ENCODE assay signal across 10 cellular contexts in the genomic region with DNA sequence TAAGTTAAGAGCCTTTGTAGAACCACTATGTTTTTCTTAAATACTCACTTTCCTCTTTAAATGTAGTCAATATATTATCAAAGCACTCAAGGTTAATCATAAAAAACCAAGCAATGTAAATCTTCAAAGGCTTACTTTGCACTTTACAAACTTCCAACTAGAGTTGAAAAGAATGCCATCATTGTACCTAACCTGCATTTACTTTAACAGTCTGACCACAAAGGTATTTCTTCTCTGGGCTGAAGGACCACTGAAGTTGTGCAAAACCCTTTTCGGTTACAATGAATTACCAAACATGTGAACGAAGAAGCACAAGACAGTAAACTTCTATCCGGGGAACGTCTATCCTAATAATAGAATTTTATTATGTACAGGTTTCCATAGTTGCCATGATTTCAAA. TPM values are rescaled to one million over a fixed set of nuclear protein-coding genes. Genes with fewer than 3 reads are reported as not detected.
A peak's percentile ranks its signal among the peaks of the same experiment; 100 is the strongest.
DNase-seq lines count a peak whose midpoint lies in the region; ATAC-seq and TF ChIP-seq lines count a peak whose summit lies in the region.
"Had no signal": no experiment of that assay in that cellular context is flagged by ENCODE, and none has a peak within 500 bp of the region (broad histone marks: within the 10 kb centered on the region; RNA-seq: fewer than 3 reads in every experiment).

No MANE protein-coding gene starts in this region.

- 7% methylated on average over 4 of the region's 4 CpGs for WGBS in hepatocyte (ENCODE audit: low lambda C conversion rate, missing lambda C conversion rate)
- 6 to 11% methylated on average over 4 of the region's 4 CpGs for WGBS in testis, 2 donors

- H3K9me3 Mint-ChIP-seq in activated naive CD4-positive, alpha-beta T cell treated with anti-CD3 and anti-CD28 coated beads for 36 hours, result no peaks in the 10 kb centered on the region
- H3K9me3 Mint-ChIP-seq in activated CD8-positive, alpha-beta T cell treated with anti-CD3 and anti-CD28 coated beads, Interleukin-2, amount 10 ng/mL, durations not matched to agents 7 days and 5 days (ENCODE audit: insufficient read depth), result no peaks in the 10 kb centered on the region
- H3K9me3 Mint-ChIP-seq: CD14-positive monocyte had no signal

- CTCF ChIA-PET in activated naive CD4-positive, alpha-beta T cell treated with anti-CD3 and anti-CD28 coated beads for 36 hours (lab: Charles Lee), result interaction anchor here (1.1 to 14.7 kb wide), 4 partner anchors 19 to 126 kb away, joined by 4 to 152 read pairs (median 32); no protein-coding TSS in a partner anchor
- CTCF ChIA-PET in activated CD8-positive, alpha-beta T cell treated with anti-CD3 and anti-CD28 coated beads, Interleukin-2, amount 10 ng/mL, durations not matched to agents 7 days and 5 days (lab: Charles Lee), result interaction anchor here (0.7 to 15.5 kb wide), 6 partner anchors 10 to 136 kb away, joined by 3 to 195 read pairs (median 7); a partner anchor contains a TSS

- H3K79me2 ChIP-seq in hepatocyte, result peaks cover 77% of the 10 kb centered on the region

- no peak for DNase-seq in activated naive CD4-positive, alpha-beta T cell treated with anti-CD3 and anti-CD28 coated beads for 36 hours
- no peak for DNase-seq in activated naive CD4-positive, alpha-beta T cell treated with anti-CD3 and anti-CD28 coated beads, Interleukin-2, amount 50 U/mL, for 16 hours
- no peak for DNase-seq in activated CD8-positive, alpha-beta T cell treated with anti-CD3 and anti-CD28 coated beads, Interleukin-2, amount 10 ng/mL, durations not matched to agents 7 days and 5 days
- no peak for DNase-seq in hepatocyte (ENCODE audit: low spot score)
- DNase-seq in testis, result no peak
- no peak for DNase-seq in nucleus accumbens (lab: John Stamatoyannopoulos, UW)
- no peak for DNase-seq in NCI-H146 (lab: John Stamatoyannopoulos, UW)
- no peak for DNase-seq in activated naive CD4-positive, alpha-beta T cell treated with Interleukin-2 at 50 U/mL for 16 hours
- DNase-seq: NCI-H524 treated with DMSO at 0.1 percent for 48 hours had no signal

- H3K4me1 ChIP-seq in hepatocyte (ENCODE audit: insufficient read depth) (peaks cover 23% of the 10 kb centered on the region), testis (peaks cover 20% of the 10 kb centered on the region)

- no peaks in the 10 kb centered on the region for H3K36me3 ChIP-seq in hepatocyte (replicated peaks; ENCODE audit: insufficient read depth, low read depth)
- H3K36me3 ChIP-seq in testis (ENCODE audit: low read depth, missing control alignments), result no peaks in the 10 kb centered on the region

- intact Hi-C loops in activated naive CD4-positive, alpha-beta T cell treated with anti-CD3 and anti-CD28 coated beads for 36 hours (cut with micrococcal nuclease), result loop anchor here (5.0 kb wide), 1 partner anchor 523 kb away; a partner anchor contains a TSS
- intact Hi-C loops in testis (cut with DNase I; ENCODE audit: low total_unique reads), result no loop called here

- H3K27me3 ChIP-seq in hepatocyte, result no peaks in the 10 kb centered on the region
- no peaks in the 10 kb centered on the region for H3K27me3 ChIP-seq in testis

- H3K4me1 Mint-ChIP-seq in activated naive CD4-positive, alpha-beta T cell treated with anti-CD3 and anti-CD28 coated beads for 36 hours (ENCODE audit: low read depth), result peaks cover 63% of the 10 kb centered on the region
- H3K4me1 Mint-ChIP-seq in activated CD8-positive, alpha-beta T cell treated with anti-CD3 and anti-CD28 coated beads, Interleukin-2, amount 10 ng/mL, durations not matched to agents 7 days and 5 days (ENCODE audit: low read depth), result peaks cover 60% of the 10 kb centered on the region

- no peaks in the 10 kb centered on the region for H3K9me3 ChIP-seq in hepatocyte (ENCODE audit: low read depth)
- H3K9me3 ChIP-seq in testis, result no peaks in the 10 kb centered on the region

- no peak for TF ChIP-seq POLR2A in testis (IDR thresholded peaks at IDR 0.05)

- no peaks in the 10 kb centered on the region for H3K27me3 Mint-ChIP-seq in activated naive CD4-positive, alpha-beta T cell treated with anti-CD3 and anti-CD28 coated beads for 36 hours (ENCODE audit: low read depth)
- H3K27me3 Mint-ChIP-seq in activated CD8-positive, alpha-beta T cell treated with anti-CD3 and anti-CD28 coated beads, Interleukin-2, amount 10 ng/mL, durations not matched to agents 7 days and 5 days (ENCODE audit: low read depth), result no peaks in the 10 kb centered on the region

- H3K27ac Mint-ChIP-seq in activated naive CD4-positive, alpha-beta T cell treated with anti-CD3 and anti-CD28 coated beads for 36 hours, result peak overlapping the region; percentile 83
- H3K27ac Mint-ChIP-seq in activated CD8-positive, alpha-beta T cell treated with anti-CD3 and anti-CD28 coated beads, Interleukin-2, amount 10 ng/mL, durations not matched to agents 7 days and 5 days, result no peak overlapping the region

- H3K4me3 ChIP-seq in hepatocyte (peak overlapping the region; percentile 34), testis (peak overlapping the region in 1 of 2 donors; percentile 86)

- peak overlapping the region; percentile 79 for H3K4me2 ChIP-seq in hepatocyte

- TF ChIP-seq CTCF in hepatocyte (IDR thresholded peaks at IDR 0.05; ENCODE audit: poor library complexity), result no peak
- TF ChIP-seq CTCF in testis (IDR thresholded peaks at IDR 0.05), result no peak

- ATAC-seq in activated CD8-positive, alpha-beta T cell treated with anti-CD3 and anti-CD28 coated beads, Interleukin-2, amount 10 ng/mL, durations not matched to agents 7 days and 5 days, result no peak

- H2AFZ ChIP-seq in hepatocyte, result no peak overlapping the region

- peaks cover 70% of the 10 kb centered on the region for H4K20me1 ChIP-seq in hepatocyte (ENCODE audit: insufficient read depth, poor library complexity, severe bottlenecking)

- H3K4me3 Mint-ChIP-seq in activated naive CD4-positive, alpha-beta T cell treated with anti-CD3 and anti-CD28 coated beads for 36 hours, result peak overlapping the region; percentile 90
- peak overlapping the region; percentile 89 for H3K4me3 Mint-ChIP-seq in activated CD8-positive, alpha-beta T cell treated with anti-CD3 and anti-CD28 coated beads, Interleukin-2, amount 10 ng/mL, durations not matched to agents 7 days and 5 days

- H3K27ac ChIP-seq in hepatocyte (peak overlapping the region; percentile 100), testis (peak overlapping the region; percentile 91 to 99)

- POLR2A ChIA-PET in activated CD8-positive, alpha-beta T cell treated with anti-CD3 and anti-CD28 coated beads, Interleukin-2, amount 10 ng/mL, durations not matched to agents 7 days and 5 days (lab: Charles Lee), result interaction anchor here (1.2 to 9.1 kb wide), 2 partner anchors 144 to 149 kb away, joined by 3 to 85 read pairs; a partner anchor contains a TSS

- H3K9me2 ChIP-seq in hepatocyte (replicated peaks; ENCODE audit: insufficient read depth), result no peaks in the 10 kb centered on the region

- H3K36me3 Mint-ChIP-seq in activated naive CD4-positive, alpha-beta T cell treated with anti-CD3 and anti-CD28 coated beads for 36 hours (ENCODE audit: low read depth), result peaks cover 4% of the 10 kb centered on the region
- peaks cover 11% of the 10 kb centered on the region for H3K36me3 Mint-ChIP-seq in activated CD8-positive, alpha-beta T cell treated with anti-CD3 and anti-CD28 coated beads, Interleukin-2, amount 10 ng/mL, durations not matched to agents 7 days and 5 days (ENCODE audit: low read depth)

RNA-seq across cellular contexts. Expression of a gene that starts 3.0 kb away (rescaled TPM):
- total RNA-seq in activated naive CD4-positive, alpha-beta T cell treated with anti-CD3 and anti-CD28 coated beads for 36 hours, result 10 to 100 TPM; 54.4 to 57.3 TPM
- 10 to 100 TPM; 46.5 to 46.6 TPM for total RNA-seq in activated CD8-positive, alpha-beta T cell treated with anti-CD3 and anti-CD28 coated beads, Interleukin-2, amount 10 ng/mL, durations not matched to agents 7 days and 5 days
- total RNA-seq in hepatocyte (38.7 and 55.7 TPM in 2 replicates), testis (10 to 100 TPM; 82.0 to 85.1 TPM)
- polyA plus RNA-seq in hepatocyte (37.6 and 55.5 TPM in 2 replicates), testis (ENCODE audit: insufficient read depth, low read depth, low replicate concordance) (107 TPM)
